ENCODE assay signal across 15 cellular contexts in genomic region chr1:184299796-184300195, GRCh38.
A peak's percentile ranks its signal among the peaks of the same experiment; 100 is the strongest.
DNase-seq lines count a peak whose midpoint lies in the region; ATAC-seq and TF ChIP-seq lines count a peak whose summit lies in the region.
"Had no signal": no experiment of that assay in that cellular context is flagged by ENCODE, and none has a peak within 500 bp of the region (broad histone marks: within the 10 kb centered on the region; RNA-seq: fewer than 3 reads in every experiment).

No MANE protein-coding gene starts in this region.

- no peak overlapping the region for H4K8ac ChIP-seq in neuronal stem cell (ENCODE audit: low read depth, low read length)

- TF ChIP-seq CTCF in Calu3 (IDR thresholded peaks at IDR 0.05; ENCODE audit: unreplicated experiment) = no peak
- TF ChIP-seq CTCF in ascending aorta (IDR thresholded peaks at IDR 0.05) = no peak

- no peak overlapping the region for H2BK5ac ChIP-seq in neuronal stem cell (ENCODE audit: low read length)

- no peaks in the 10 kb centered on the region for H3K27me3 ChIP-seq in MG63
- H3K27me3 ChIP-seq in ascending aorta = no peaks in the 10 kb centered on the region
- H3K27me3 ChIP-seq in neuronal stem cell (ENCODE audit: control insufficient read depth in 3 of 3, insufficient read depth in 3 of 3, low read depth in 1 of 3, low read length in 3 of 3) = peaks cover 0 to 11% (median 0%) of the 10 kb centered on the region in 3 experiments
- H3K27me3 ChIP-seq: BLaER1 treated with 17β-estradiol and CSF1 and Interleukin-3, amounts not matched to agents 10 nM and 100 nM had no signal

- H3K14ac ChIP-seq in neuronal stem cell (ENCODE audit: low read length) = no peak overlapping the region

- H3K4me3 ChIP-seq in MG63 (no peak overlapping the region), ascending aorta (no peak overlapping the region), neuronal stem cell (ENCODE audit: low read length in 2 of 2) (no peak overlapping the region)
- H3K4me3 ChIP-seq: BLaER1 treated with 17β-estradiol and CSF1 and Interleukin-3, amounts not matched to agents 10 nM and 100 nM; GM12878 had no signal

- H3K23ac ChIP-seq in neuronal stem cell (ENCODE audit: low read depth, low read length, poor library complexity) = no peak overlapping the region

- no peak overlapping the region for H2AK5ac ChIP-seq in neuronal stem cell (ENCODE audit: low read depth, low read length)

- peak overlapping the region; percentile 6 to 61 for H3K27ac ChIP-seq in ascending aorta
- H3K27ac ChIP-seq in neuronal stem cell (replicated peaks; ENCODE audit: low read length) = peak overlapping the region; percentile 76
- H3K27ac ChIP-seq: BLaER1 treated with 17β-estradiol and CSF1 and Interleukin-3, amounts not matched to agents 10 nM and 100 nM had no signal

- no peak overlapping the region for H2AFZ ChIP-seq in neuronal stem cell (ENCODE audit: low read length)

- H3K27me3 Mint-ChIP-seq in Calu3 (ENCODE audit: unreplicated experiment) = no peaks in the 10 kb centered on the region

- ATAC-seq in HG03025 (IDR thresholded peaks at IDR 0.05; ENCODE audit: low FRiP score, unreplicated experiment) (no peak), GM21360 (IDR thresholded peaks at IDR 0.05; ENCODE audit: unreplicated experiment) (no peak)
- ATAC-seq: GM12878, Panc1, T-helper 17 cell had no signal

- CTCF ChIA-PET in Calu3 (lab: Charles Lee) = interaction anchor here (1.4 kb wide), 1 partner anchor 11 kb away, joined by 3 read pairs; no protein-coding TSS in a partner anchor

- no peak for DNase-seq in Calu3
- peak; percentile 59 for DNase-seq in MG63
- DNase-seq in ascending aorta (ENCODE audit: low spot score in 2 of 2) = no peak
- DNase-seq in neuronal stem cell (ENCODE audit: low spot score) = no peak
- DNase-seq in NCI-H2107 (lab: John Stamatoyannopoulos, UW) = no peak
- no peak for DNase-seq in dermis blood vessel endothelial cell
- DNase-seq: MV-4-11, NCI-H526, Right ventricle myocardium superior, T-helper 17 cell had no signal

- H3K9me3 Mint-ChIP-seq in Calu3 (ENCODE audit: low read depth, unreplicated experiment) = peaks cover 3% of the 10 kb centered on the region

- no peak overlapping the region for H2BK12ac ChIP-seq in neuronal stem cell (ENCODE audit: low read length)

- no peak overlapping the region for H4K91ac ChIP-seq in neuronal stem cell (ENCODE audit: low read depth, low read length, poor library complexity)

- no peak overlapping the region for H3K4me3 Mint-ChIP-seq in Calu3 (ENCODE audit: low read depth, unreplicated experiment)
- H3K4me3 Mint-ChIP-seq: T-helper 17 cell had no signal

- peak overlapping the region; percentile 27 for H3K27ac Mint-ChIP-seq in Calu3 (ENCODE audit: unreplicated experiment)
- H3K27ac Mint-ChIP-seq: T-helper 17 cell had no signal

- H3K4me1 Mint-ChIP-seq in Calu3 (ENCODE audit: low read depth, unreplicated experiment) = no peaks in the 10 kb centered on the region

- H3K36me3 Mint-ChIP-seq in Calu3 (ENCODE audit: insufficient read depth, unreplicated experiment) = no peaks in the 10 kb centered on the region

- H3K36me3 ChIP-seq in MG63 (no peaks in the 10 kb centered on the region), ascending aorta (no peaks in the 10 kb centered on the region), neuronal stem cell (replicated peaks in 1 of 2; ENCODE audit: control insufficient read depth in 2 of 2, insufficient read depth in 2 of 2, low read length in 2 of 2) (no peaks in the 10 kb centered on the region)
- H3K36me3 ChIP-seq: BLaER1 treated with 17β-estradiol and CSF1 and Interleukin-3, amounts not matched to agents 10 nM and 100 nM had no signal

- H3K9ac ChIP-seq in neuronal stem cell (ENCODE audit: low read depth, low read length, poor library complexity) = no peak overlapping the region
- H3K9ac ChIP-seq: BLaER1 treated with 17β-estradiol and CSF1 and Interleukin-3, amounts not matched to agents 10 nM and 100 nM had no signal

- no TSS peak for BruUV-seq in Calu3 (replicated peaks; lab: Mats Ljungman, UMichigan)

- intact Hi-C loops in Calu3 (cut with micrococcal nuclease; ENCODE audit: unreplicated experiment) = no loop called here
- intact Hi-C loops in ascending aorta (cut with DNase I) = no loop called here

- no CpG with 5 or more reads among the region's 2 CpGs for WGBS in neuronal stem cell (ENCODE audit: extremely low coverage in 2 of 2, insufficient read length in 2 of 2, insufficient replicate concordance in 1 of 2), 2 donors

- H3K18ac ChIP-seq in neuronal stem cell (ENCODE audit: low read length) = no peak overlapping the region

- H3K9me3 ChIP-seq in MG63 = peaks cover 9% of the 10 kb centered on the region; the same call in 1 of the 2 replicates
- no peaks in the 10 kb centered on the region for H3K9me3 ChIP-seq in ascending aorta
- H3K9me3 ChIP-seq in neuronal stem cell (replicated peaks in 1 of 2; ENCODE audit: control insufficient read depth in 2 of 2, insufficient read depth in 1 of 2, low read depth in 1 of 2, low read length in 2 of 2) = peaks cover 0 to 2% of the 10 kb centered on the region in 2 donors

- H2BK120ac ChIP-seq in neuronal stem cell (ENCODE audit: low read depth, low read length) = no peak overlapping the region

- no peaks in the 10 kb centered on the region for H3K79me1 ChIP-seq in neuronal stem cell (ENCODE audit: low read depth, low read length)

- no peak overlapping the region for H3K4me2 ChIP-seq in neuronal stem cell (ENCODE audit: insufficient read depth, low read length, poor library complexity, severe bottlenecking)
- H3K4me2 ChIP-seq: BLaER1 treated with 17β-estradiol and CSF1 and Interleukin-3, amounts not matched to agents 10 nM and 100 nM had no signal

- H3K4me1 ChIP-seq in ascending aorta = peaks cover 3 to 12% of the 10 kb centered on the region in 2 donors
- peaks cover 0 to 13% of the 10 kb centered on the region in 2 donors for H3K4me1 ChIP-seq in neuronal stem cell (ENCODE audit: control insufficient read depth in 2 of 2, insufficient read depth in 1 of 2, low read depth in 1 of 2, low read length in 2 of 2)

- no peak overlapping the region for H3K4ac ChIP-seq in neuronal stem cell (ENCODE audit: low read length)

- no peak overlapping the region for H2BK15ac ChIP-seq in neuronal stem cell (ENCODE audit: low read length)
